ENCODE assay signal across 8 cellular contexts in genomic region chr10:13528875-13529713, GRCh38. TPM values are rescaled to one million over a fixed set of nuclear protein-coding genes. Genes with fewer than 3 reads are reported as not detected.
DNase-seq lines count a peak whose midpoint lies in the region; ATAC-seq and TF ChIP-seq lines count a peak whose summit lies in the region.

A gene with protein sequence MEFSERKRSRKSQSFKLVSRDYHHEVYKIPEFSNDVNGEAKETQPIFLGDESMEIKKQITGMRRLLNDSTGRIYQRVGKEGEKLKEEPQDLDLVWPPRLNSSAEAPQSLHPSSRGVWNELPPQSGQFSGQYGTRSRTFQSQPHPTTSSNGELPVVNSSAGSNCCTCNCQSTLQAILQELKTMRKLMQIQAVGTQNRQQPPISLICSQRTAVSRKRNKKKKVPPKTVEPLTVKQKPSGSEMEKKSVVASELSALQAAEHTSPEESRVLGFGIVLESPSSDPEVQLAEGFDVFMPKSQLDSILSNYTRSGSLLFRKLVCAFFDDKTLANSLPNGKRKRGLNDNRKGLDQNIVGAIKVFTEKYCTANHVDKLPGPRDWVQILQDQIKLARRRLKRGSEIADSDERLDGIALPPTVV (minus strand): TSS chr10:13529014. CDS start chr10:13528533, 481 bp downstream.

- H2BK12ac ChIP-seq in trophoblast cell (ENCODE audit: low read length): peak within 1 kb of the TSS; percentile 62

- H3K4me1 Mint-ChIP-seq in activated naive CD8-positive, alpha-beta T cell (ENCODE audit: low read depth): peaks cover 12% of the 10 kb centered on the region

- ATAC-seq in heart right ventricle: peak; percentile 77 to 91 (median 90)
- no peak for ATAC-seq in HG03196 (IDR thresholded peaks at IDR 0.05; ENCODE audit: unreplicated experiment)
- no peak for ATAC-seq in GM21367 (IDR thresholded peaks at IDR 0.05; ENCODE audit: unreplicated experiment)

- H4K91ac ChIP-seq in trophoblast cell (ENCODE audit: low read depth, low read length): peak within 1 kb of the TSS; percentile 97

- peak within 1 kb of the TSS; percentile 97 for H3K14ac ChIP-seq in trophoblast cell (ENCODE audit: low read length)

- peak within 1 kb of the TSS; percentile 96 for H4K12ac ChIP-seq in trophoblast cell (ENCODE audit: low read depth, low read length)

- H3K4me3 Mint-ChIP-seq in activated naive CD8-positive, alpha-beta T cell: peak within 1 kb of the TSS; percentile 81

- CTCF ChIA-PET in HEK293 (lab: Yijun Ruan, JAX): interaction anchor here (0.5 to 1.4 kb wide), 2 partner anchors 8 to 94 kb away, joined by 3 to 5 read pairs; no protein-coding TSS in a partner anchor

- peak within 1 kb of the TSS; percentile 93 for H3K4me2 ChIP-seq in trophoblast cell (ENCODE audit: low read length)

- 3 to 10% methylated on average over 27 to 89 of the region's 98 CpGs for WGBS in heart right ventricle, 2 donors
- no CpG with 5 or more reads among the region's 98 CpGs for WGBS in trophoblast cell (ENCODE audit: extremely low coverage, insufficient coverage, insufficient read length)

- peak within 1 kb of the TSS; percentile 47 for H2AK5ac ChIP-seq in trophoblast cell (ENCODE audit: low read length)

- peaks cover 6% of the 10 kb centered on the region for H3K79me2 ChIP-seq in trophoblast cell (ENCODE audit: control insufficient read depth, insufficient read depth, low read length, poor library complexity)

- H3K9me3 ChIP-seq in HEK293 (ENCODE audit: control insufficient read depth, insufficient read depth, low read depth, low read length) (no peaks in the 10 kb centered on the region), heart right ventricle (no peaks in the 10 kb centered on the region), trophoblast cell (ENCODE audit: insufficient read depth, low read depth, low read length) (no peaks in the 10 kb centered on the region)

- peak within 1 kb of the TSS; percentile 87 for H2BK120ac ChIP-seq in trophoblast cell (ENCODE audit: insufficient read depth, low read length, poor library complexity)

- H3K4me3 ChIP-seq in HEK293 (ENCODE audit: low read depth, low read length) (peak within 1 kb of the TSS; percentile 57), heart right ventricle (peak within 1 kb of the TSS; percentile 44 to 89 (median 70)), trophoblast cell (ENCODE audit: low read depth, low read length) (peak within 1 kb of the TSS; percentile 85)

- intact Hi-C loops in heart right ventricle (cut with DNase I): loop anchor here in 4 of 10 donors (5.0 to 10.0 kb wide), 3 partner anchors 154 to 367 kb away; partner anchors contain the start of gene MCM10 (in 1 of the 4)

- DNase-seq in heart right ventricle: peak; percentile 27 to 67
- peak in 1 of 2 donors; percentile 52 for DNase-seq in trophoblast cell
- no peak for DNase-seq in NCI-H526 treated with DMSO at 0.1 percent for 48 hours (lab: John Stamatoyannopoulos, UW)

- H3K4me1 ChIP-seq in HEK293 (ENCODE audit: control insufficient read depth, insufficient read depth, low read length) (peaks cover 2% of the 10 kb centered on the region; the same call in 1 of the 2 replicates), heart right ventricle (peaks cover 0 to 31% (median 18%) of the 10 kb centered on the region in 9 donors), trophoblast cell (ENCODE audit: control insufficient read depth in 1 of 2, insufficient read depth in 2 of 2, low read length in 2 of 2) (peaks cover 7% of the 10 kb centered on the region in 2 experiments)

- no peak within 1 kb of the TSS for H3K23ac ChIP-seq in trophoblast cell (ENCODE audit: low read length)

- peak within 1 kb of the TSS; percentile 92 for H2AFZ ChIP-seq in trophoblast cell (ENCODE audit: insufficient read depth, low read length, poor library complexity)

- H3K27ac ChIP-seq in C4-2B (peak within 1 kb of the TSS; percentile 36), HEK293 (ENCODE audit: extremely low read depth, low read depth, low read length) (peak within 1 kb of the TSS; percentile 78), heart right ventricle (peak within 1 kb of the TSS; percentile 5 to 88 (median 69)), trophoblast cell (ENCODE audit: low read depth, low read length) (peak within 1 kb of the TSS; percentile 54)

- H3K4ac ChIP-seq in trophoblast cell (ENCODE audit: low read depth, low read length): peak within 1 kb of the TSS; percentile 78

- H3K27ac Mint-ChIP-seq in activated naive CD8-positive, alpha-beta T cell: no peak within 1 kb of the TSS

- peak within 1 kb of the TSS; percentile 93 for H3K18ac ChIP-seq in trophoblast cell (ENCODE audit: low read length)

- H3K9me3 Mint-ChIP-seq in activated naive CD8-positive, alpha-beta T cell (ENCODE audit: low read depth): no peaks in the 10 kb centered on the region

- peaks cover 12% of the 10 kb centered on the region for H3K79me1 ChIP-seq in trophoblast cell (ENCODE audit: low read length)

- H2BK5ac ChIP-seq in trophoblast cell (ENCODE audit: low read depth, low read length, poor library complexity): peak within 1 kb of the TSS; percentile 89

- H3K27me3 ChIP-seq in heart right ventricle: peaks cover 0 to 62% (median 0%) of the 10 kb centered on the region in 7 donors
- H3K27me3 ChIP-seq in trophoblast cell (ENCODE audit: insufficient read depth, low read length): no peaks in the 10 kb centered on the region

- H3K36me3 ChIP-seq in HEK293 (ENCODE audit: control insufficient read depth in 2 of 2, insufficient read depth in 1 of 2, low read length in 2 of 2) (peaks cover 0 to 11% of the 10 kb centered on the region in 2 experiments; a peak in 1 of 3 replicates), heart right ventricle (peaks cover 0 to 14% (median 0%) of the 10 kb centered on the region in 9 donors), trophoblast cell (ENCODE audit: control insufficient read depth in 1 of 2, insufficient read depth in 2 of 2, low read length in 2 of 2) (peaks cover 3 to 6% of the 10 kb centered on the region in 2 experiments)

- H4K8ac ChIP-seq in trophoblast cell (ENCODE audit: low read depth, low read length): peak within 1 kb of the TSS; percentile 94

- TF ChIP-seq CTCF in C4-2B (conservative IDR thresholded peaks at IDR 0.05) (no peak), HEK293 (tag by site-specific recombination; IDR thresholded peaks at IDR 0.05) (no peak), heart right ventricle (IDR thresholded peaks at IDR 0.05) (no peak)

- no peaks in the 10 kb centered on the region for H3K36me3 Mint-ChIP-seq in activated naive CD8-positive, alpha-beta T cell

- H3K9ac ChIP-seq in trophoblast cell (ENCODE audit: low read length): peak within 1 kb of the TSS; percentile 85

- POLR2A ChIA-PET in HEK293 (lab: Yijun Ruan, JAX): no interaction called here

- H3K27me3 Mint-ChIP-seq in activated naive CD8-positive, alpha-beta T cell: peaks cover 48% of the 10 kb centered on the region

TF ChIP-seq in HEK293, 187 proteins besides CTCF, POLR2A, EP300 and RAD21 (continues in another document):
- TF ChIP-seq OVOL3 (tag by site-specific recombination; IDR thresholded peaks at IDR 0.05): no peak
- TF ChIP-seq, protein P1, sequence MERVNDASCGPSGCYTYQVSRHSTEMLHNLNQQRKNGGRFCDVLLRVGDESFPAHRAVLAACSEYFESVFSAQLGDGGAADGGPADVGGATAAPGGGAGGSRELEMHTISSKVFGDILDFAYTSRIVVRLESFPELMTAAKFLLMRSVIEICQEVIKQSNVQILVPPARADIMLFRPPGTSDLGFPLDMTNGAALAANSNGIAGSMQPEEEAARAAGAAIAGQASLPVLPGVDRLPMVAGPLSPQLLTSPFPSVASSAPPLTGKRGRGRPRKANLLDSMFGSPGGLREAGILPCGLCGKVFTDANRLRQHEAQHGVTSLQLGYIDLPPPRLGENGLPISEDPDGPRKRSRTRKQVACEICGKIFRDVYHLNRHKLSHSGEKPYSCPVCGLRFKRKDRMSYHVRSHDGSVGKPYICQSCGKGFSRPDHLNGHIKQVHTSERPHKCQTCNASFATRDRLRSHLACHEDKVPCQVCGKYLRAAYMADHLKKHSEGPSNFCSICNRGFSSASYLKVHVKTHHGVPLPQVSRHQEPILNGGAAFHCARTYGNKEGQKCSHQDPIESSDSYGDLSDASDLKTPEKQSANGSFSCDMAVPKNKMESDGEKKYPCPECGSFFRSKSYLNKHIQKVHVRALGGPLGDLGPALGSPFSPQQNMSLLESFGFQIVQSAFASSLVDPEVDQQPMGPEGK (tag by site-specific recombination; IDR thresholded peaks at IDR 0.05): 0 out of 2 replicates have a peak, but pooled peaks have one; percentile 24
- TF ChIP-seq, protein P2, sequence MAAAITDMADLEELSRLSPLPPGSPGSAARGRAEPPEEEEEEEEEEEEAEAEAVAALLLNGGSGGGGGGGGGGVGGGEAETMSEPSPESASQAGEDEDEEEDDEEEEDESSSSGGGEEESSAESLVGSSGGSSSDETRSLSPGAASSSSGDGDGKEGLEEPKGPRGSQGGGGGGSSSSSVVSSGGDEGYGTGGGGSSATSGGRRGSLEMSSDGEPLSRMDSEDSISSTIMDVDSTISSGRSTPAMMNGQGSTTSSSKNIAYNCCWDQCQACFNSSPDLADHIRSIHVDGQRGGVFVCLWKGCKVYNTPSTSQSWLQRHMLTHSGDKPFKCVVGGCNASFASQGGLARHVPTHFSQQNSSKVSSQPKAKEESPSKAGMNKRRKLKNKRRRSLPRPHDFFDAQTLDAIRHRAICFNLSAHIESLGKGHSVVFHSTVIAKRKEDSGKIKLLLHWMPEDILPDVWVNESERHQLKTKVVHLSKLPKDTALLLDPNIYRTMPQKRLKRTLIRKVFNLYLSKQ (tag by site-specific recombination; IDR thresholded peaks at IDR 0.05; ENCODE audit: borderline replicate concordance): no peak
- no peak for TF ChIP-seq ZNF521 (tag by site-specific recombination; IDR thresholded peaks at IDR 0.05)
- TF ChIP-seq ZNF302 (tag by site-specific recombination; IDR thresholded peaks at IDR 0.05; ENCODE audit: low read depth): no peak
- no peak for TF ChIP-seq ZBTB6 (tag by site-specific recombination; IDR thresholded peaks at IDR 0.05)
- no peak for TF ChIP-seq RBAK (tag by site-specific recombination; IDR thresholded peaks at IDR 0.05)

RNA-seq across cellular contexts. Expression of the gene that starts here (rescaled TPM):
- 10 to 100 TPM; 10.2 to 21.0 (median 13.3) TPM for total RNA-seq in heart right ventricle
- 1 to 10 TPM; 6.4 to 7.0 TPM for polyA plus RNA-seq in heart right ventricle
- 25.8 and 27.4 TPM in 2 replicates for polyA plus RNA-seq in trophoblast cell (2013)

Comparison
In these comparisons a context has a peak if more than half of its experiments do, and no peak if none do; other contexts are left out.
1. ATAC-seq: peak in heart right ventricle (8 of 8); none in HG03196 (single experiment) and GM21367 (single experiment).
2. Peak in every context shown above with its lines, with median percentiles within 50 percentile points of each other: H3K27ac ChIP-seq and H3K4me3 ChIP-seq.